In the genomic region with DNA sequence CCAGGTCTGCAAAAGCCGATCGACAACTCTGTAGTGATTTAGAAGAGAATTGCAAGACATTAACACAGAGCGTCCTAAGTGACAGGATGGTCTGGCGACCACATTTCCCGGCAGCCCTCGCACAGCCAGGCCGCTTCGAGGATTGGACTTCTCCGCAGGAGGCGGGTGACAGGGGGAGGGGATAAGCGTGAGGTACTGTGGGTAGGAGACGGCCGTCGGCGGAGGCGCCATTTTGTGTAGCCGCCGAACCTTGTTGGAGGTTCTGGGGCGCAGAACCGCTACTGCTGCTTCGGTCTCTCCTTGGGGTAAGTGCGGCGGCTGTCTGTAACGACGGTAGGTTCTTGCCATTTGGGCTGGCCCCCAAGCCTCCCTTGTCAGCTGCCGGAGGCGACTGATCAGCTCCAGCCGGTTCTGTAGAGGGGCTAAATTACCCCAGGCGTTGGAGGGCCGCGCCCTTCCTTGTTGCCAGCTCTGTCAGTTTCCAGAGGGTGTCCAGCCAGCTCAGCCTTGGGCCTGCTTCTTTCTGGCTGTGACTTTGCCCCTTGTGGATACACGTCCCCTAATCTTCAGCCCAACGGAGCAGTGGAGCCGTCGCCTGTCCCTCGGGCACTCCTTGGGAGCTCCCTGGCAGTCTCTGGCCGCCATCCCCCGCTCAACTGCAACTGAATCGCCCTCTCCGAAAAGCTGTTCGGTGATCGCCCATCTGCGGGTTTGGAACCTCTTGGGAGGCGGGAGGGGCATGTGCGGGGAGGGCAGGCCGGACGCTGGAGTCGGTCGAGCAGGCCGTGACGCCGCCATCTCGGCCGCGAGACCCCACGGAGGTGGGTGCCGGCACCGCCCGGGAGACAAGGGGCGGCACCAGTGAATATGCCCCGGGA, we compare ENCODE assay signal across 8 cellular contexts. TPM values are rescaled to one million over a fixed set of nuclear protein-coding genes. Genes with fewer than 3 reads are reported as not detected.
DNase-seq lines count a peak whose midpoint lies in the region; ATAC-seq and TF ChIP-seq lines count a peak whose summit lies in the region.

A gene (plus strand): TSS at position 195 of the 878 bp plus-strand sequence. CDS start 1,516 bp downstream, outside the sequence.

- CTCF ChIA-PET in GM10248 (lab: Yijun Ruan, JAX) = interaction anchor here (1.1 to 1.8 kb wide), 4 partner anchors 9 to 31 kb away, joined by 3 to 5 read pairs (median 3); no protein-coding TSS in a partner anchor

- 0% methylated on average over 61 of the region's 61 CpGs for WGBS in ovary, 3 donors
- WGBS in thyroid gland, 2 donors = 0% methylated on average over 24 to 28 of the region's 61 CpGs

- H3K36me3 ChIP-seq in ovary (no peaks in the 10 kb centered on the region), thyroid gland (peaks cover 27 to 36% of the 10 kb centered on the region in 2 donors)

- H3K27ac ChIP-seq in ovary (peak within 1 kb of the TSS; percentile 83 to 94), thyroid gland (peak within 1 kb of the TSS; percentile 86 to 95 (median 95))

- no peak for TF ChIP-seq EP300 in ovary (IDR thresholded peaks at IDR 0.05)

- POLR2A ChIA-PET in GM10248 (lab: Yijun Ruan, JAX) = interaction anchor here (1.1 kb wide), 1 partner anchor 52 kb away, joined by 3 read pairs; no protein-coding TSS in a partner anchor

- H3K27me3 ChIP-seq in ovary (no peaks in the 10 kb centered on the region), thyroid gland (no peaks in the 10 kb centered on the region)

- DNase-seq in GM10248 (ENCODE audit: extremely low spot score) = peak; percentile 97
- peak; percentile 74 for DNase-seq in NCI-H1105 treated with DMSO at 0.1 percent for 48 hours (lab: John Stamatoyannopoulos, UW)
- DNase-seq in SW 1271 (lab: John Stamatoyannopoulos, UW) = peak; percentile 63 to 81
- DNase-seq in activated naive CD8-positive, alpha-beta T cell treated with anti-CD3 and anti-CD28 coated beads, Interleukin-2, amount 50 U/mL, for 16 hours (ENCODE audit: low read depth, low spot score) = peak; percentile 88
- DNase-seq in Right ventricle myocardium inferior (ENCODE audit: missing footprints) = peak; percentile 97
- DNase-seq in ovary = peak; percentile 89 to 92 (median 91)
- DNase-seq in thyroid gland = peak; percentile 94 to 96

- peak; percentile 99 for ATAC-seq in HG02623 (IDR thresholded peaks at IDR 0.05; ENCODE audit: unreplicated experiment)
- peak; percentile 100 for ATAC-seq in Right ventricle myocardium inferior

- TF ChIP-seq POLR2A in ovary (IDR thresholded peaks at IDR 0.05) = peak; percentile 76
- TF ChIP-seq POLR2A in thyroid gland (IDR thresholded peaks at IDR 0.05) = peak in 1 of 2 donors; percentile 85

- H3K4me1 ChIP-seq in ovary (ENCODE audit: insufficient read depth) (peaks cover 2% of the 10 kb centered on the region), thyroid gland (peaks cover 14 to 17% of the 10 kb centered on the region in 2 donors)

- no peak for TF ChIP-seq CTCF in GM10248 (IDR thresholded peaks at IDR 0.05; ENCODE audit: control extremely low read depth, extremely low read depth, low read depth, missing control alignments)
- TF ChIP-seq CTCF in ovary (IDR thresholded peaks at IDR 0.05) = no peak
- TF ChIP-seq CTCF in thyroid gland (IDR thresholded peaks at IDR 0.05) = no peak

- H3K4me3 ChIP-seq in ovary (peak within 1 kb of the TSS; percentile 80), thyroid gland (replicated peaks in 1 of 3) (peak within 1 kb of the TSS; percentile 56 to 84 (median 74))

- intact Hi-C loops in Right ventricle myocardium inferior (cut with DNase I) (loop anchor here (5.0 kb wide), 1 partner anchor 287 kb away; a partner anchor contains a TSS), ovary (cut with DNase I) (no loop called here), thyroid gland (cut with DNase I) (no loop called here)

- H3K9me3 ChIP-seq in ovary (no peaks in the 10 kb centered on the region), thyroid gland (no peaks in the 10 kb centered on the region)

RNA-seq across cellular contexts. Expression of the gene that starts here (rescaled TPM):
- total RNA-seq in Right ventricle myocardium inferior (66.5 TPM), ovary (100 to 1,000 TPM; 146 to 202 (median 165) TPM), thyroid gland (100 to 1,000 TPM; 230 to 337 (median 268) TPM)
- polyA plus RNA-seq in ovary = 100 to 1,000 TPM; 123 to 207 TPM

Comparison
In these comparisons a context has a peak if more than half of its experiments do, and no peak if none do; other contexts are left out.
1. Peak in every context shown above with its lines: DNase-seq, ATAC-seq, H3K4me3 ChIP-seq and H3K27ac ChIP-seq.